ENCODE assay signal across 22 cellular contexts in genomic region chr2:150003539-150003938, GRCh38.
"Had no signal": no experiment of that assay in that cellular context is flagged by ENCODE, and none has a peak within 500 bp of the region (broad histone marks: within the 10 kb centered on the region; RNA-seq: fewer than 3 reads in every experiment).

No MANE protein-coding gene starts in this region.

- H3K4me3 ChIP-seq: left ventricle myocardium inferior, lung, ovary, right atrium auricular region, skin epidermis, stomach, testis, thyroid gland, transverse colon, upper lobe of right lung, uterus had no signal

- H3K36me3 ChIP-seq: left ventricle myocardium inferior, ovary, right atrium auricular region, stomach, thyroid gland, transverse colon, upper lobe of right lung, uterus had no signal

- H3K4me1 ChIP-seq: left ventricle myocardium inferior, right atrium auricular region, stomach, testis, transverse colon, upper lobe of right lung, uterus had no signal

- H3K27ac ChIP-seq: left ventricle myocardium inferior, ovary, right atrium auricular region, skin epidermis, stomach, testis, thyroid gland, transverse colon, upper lobe of right lung, uterus had no signal

- ATAC-seq: natural killer cell treated with Interleukin-12 subunit alpha and Interleukin-12 subunit beta and Interleukin-15 and Interleukin-18, amount 100 ng/mL, for 72 hours; sciatic nerve; stimulated activated naive B cell treated with anti-CD40 and anti-IgM and Interleukin-4, amounts not matched to agents 10 μg/mL and 1 μg/mL and 100 μg/mL, for 72 hours; stimulated activated naive CD8-positive, alpha-beta T cell treated with anti-CD3 and anti-CD28 coated beads, Interleukin-15, Interleukin-2, amounts not matched to agents 100 U/mL and 50 U/mL, for 24 hours; upper lobe of right lung had no signal

- H3K9me3 ChIP-seq: ovary, right atrium auricular region, stomach, testis, thyroid gland, transverse colon, upper lobe of right lung, uterus had no signal

- DNase-seq: islet precursor cell; left ventricle myocardium inferior; mesendoderm; naive B cell; ovary; stimulated activated CD4-positive, alpha-beta T cell treated with anti-CD3 and anti-CD28 coated beads, Interleukin-12 subunit alpha, Interleukin-12 subunit beta, amount 100 ng/mL, for 4 hours; stimulated activated CD4-positive, alpha-beta T cell treated with anti-CD3 and anti-CD28 coated beads, Interleukin-15, amount 100 ng/mL, for 24 hours; stimulated activated CD4-positive, alpha-beta T cell treated with anti-CD3 and anti-CD28 coated beads, Interleukin-2, amount 100 ng/mL, for 24 hours; stimulated activated CD4-positive, alpha-beta T cell treated with anti-CD3 and anti-CD28 coated beads, Interleukin-4, amount 100 ng/mL, for 1 hour; stimulated activated naive B cell treated with anti-CD40 and anti-IgM and Interleukin-4, amounts not matched to agents 10 μg/mL and 1 μg/mL and 100 μg/mL, for 72 hours; stimulated activated naive CD8-positive, alpha-beta T cell treated with anti-CD3 and anti-CD28 coated beads, Interleukin-15, Interleukin-2, amounts not matched to agents 100 U/mL and 50 U/mL, for 24 hours; stomach; testis; thyroid gland; transverse colon; upper lobe of right lung; uterus had no signal

- H3K27me3 ChIP-seq: ovary, right atrium auricular region, stomach, testis, thyroid gland, transverse colon, upper lobe of right lung, uterus had no signal
